Comparison of ENCODE assay signal across 1 cellular context in genomic region chr5:132138260-132138659, GRCh38.
TF ChIP-seq lines count a peak whose summit lies in the region.

No MANE protein-coding gene starts in this region.

TF ChIP-seq in IMR-90, 13 proteins besides CTCF, POLR2A, EP300 and RAD21:
- no peak for TF ChIP-seq FOS (IDR thresholded peaks at IDR 0.05; ENCODE audit: low read depth, low read length)
- TF ChIP-seq ELK1 (IDR thresholded peaks at IDR 0.05; ENCODE audit: borderline replicate concordance, low read depth, low read length) = no peak
- no peak for TF ChIP-seq MAZ (IDR thresholded peaks at IDR 0.05; ENCODE audit: borderline replicate concordance, low read depth, low read length)
- TF ChIP-seq CEBPB (IDR thresholded peaks at IDR 0.05; ENCODE audit: low read depth, low read length) = peak; percentile 50; the same call in 1 of the 2 replicates
- TF ChIP-seq BHLHE40 (IDR thresholded peaks at IDR 0.05; ENCODE audit: low read depth, low read length) = peak; percentile 88
